1 cellular context compared by ENCODE assay signal in genomic region chr18:3060667-3061580, GRCh38.
TF ChIP-seq lines count a peak whose summit lies in the region.

No MANE protein-coding gene starts in this region.

TF ChIP-seq in H1, 55 proteins besides CTCF, POLR2A, EP300 and RAD21 (continued from another document):
- no peak for TF ChIP-seq TEAD4 (IDR thresholded peaks at IDR 0.05; ENCODE audit: low read depth, low read length)
- no peak for TF ChIP-seq SP1 (IDR thresholded peaks at IDR 0.05; ENCODE audit: low read depth, low read length)
- no peak for TF ChIP-seq USF2 (IDR thresholded peaks at IDR 0.05; ENCODE audit: low read length)
- no peak for TF ChIP-seq CTBP2 (IDR thresholded peaks at IDR 0.05; ENCODE audit: borderline replicate concordance, insufficient read depth, insufficient read length, low read length)
- TF ChIP-seq ATF3 (IDR thresholded peaks at IDR 0.05; ENCODE audit: insufficient read depth, low read depth, low read length), result no peak
- no peak for TF ChIP-seq BCL11A (IDR thresholded peaks at IDR 0.05; ENCODE audit: low read depth in 2 of 2, low read length in 2 of 2)
- no peak for TF ChIP-seq EZH2 (IDR thresholded peaks at IDR 0.05; ENCODE audit: low read depth, low read length, severe bottlenecking)
- TF ChIP-seq CREB1 (IDR thresholded peaks at IDR 0.05), result no peak
- TF ChIP-seq RFX5 (IDR thresholded peaks at IDR 0.05; ENCODE audit: borderline replicate concordance, low read depth, low read length), result no peak
